Comparison of ENCODE assay signal across 1 cellular context in the genomic region with DNA sequence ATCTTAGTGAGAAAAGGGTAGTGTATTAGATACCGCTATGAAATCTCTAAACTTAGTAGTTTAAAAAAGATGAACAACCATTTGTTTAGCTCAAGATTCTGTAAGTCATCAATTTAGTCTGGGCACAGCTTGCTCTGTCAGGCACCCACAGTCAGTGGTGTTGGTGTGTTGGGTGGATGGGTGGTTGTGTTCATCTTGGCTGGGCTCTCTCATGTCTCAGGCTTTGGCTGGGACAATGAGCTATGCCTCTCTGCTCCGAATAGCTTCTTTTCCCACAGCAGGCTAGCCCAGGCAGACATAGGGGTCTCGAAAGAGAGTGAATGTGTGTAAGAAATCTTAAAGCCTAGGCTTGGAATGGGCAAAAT.
TF ChIP-seq lines count a peak whose summit lies in the region.

No MANE protein-coding gene starts in this region.

TF ChIP-seq in H1, 55 proteins besides CTCF, POLR2A, EP300 and RAD21 (continued from another document):
- no peak for TF ChIP-seq ASH2L (IDR thresholded peaks at IDR 0.05; ENCODE audit: low read length)
- TF ChIP-seq BACH1 (IDR thresholded peaks at IDR 0.05; ENCODE audit: low read length) = no peak
- no peak for TF ChIP-seq CBX5 (IDR thresholded peaks at IDR 0.05; ENCODE audit: low read depth, low read length)
- no peak for TF ChIP-seq SP4 (IDR thresholded peaks at IDR 0.05; ENCODE audit: low read length)
- TF ChIP-seq KDM4A (IDR thresholded peaks at IDR 0.05; ENCODE audit: low read depth, low read length, severe bottlenecking) = no peak
- no peak for TF ChIP-seq SIX5 (IDR thresholded peaks at IDR 0.05; ENCODE audit: low read depth, low read length)
- no peak for TF ChIP-seq ZNF274 (IDR thresholded peaks at IDR 0.05; ENCODE audit: borderline replicate concordance, extremely low read depth, low read length)
- TF ChIP-seq PHF8 (conservative IDR thresholded peaks at IDR 0.05; ENCODE audit: low read depth, low read length) = no peak
- no peak for TF ChIP-seq CREB1 (IDR thresholded peaks at IDR 0.05)
- no peak for TF ChIP-seq SIRT6 (IDR thresholded peaks at IDR 0.05; ENCODE audit: low read length)
- no peak for TF ChIP-seq POU5F1 (IDR thresholded peaks at IDR 0.05; ENCODE audit: low read depth, low read length)
- no peak for TF ChIP-seq KDM5A (IDR thresholded peaks at IDR 0.05; ENCODE audit: low read length)
- no peak for TF ChIP-seq EZH2 (IDR thresholded peaks at IDR 0.05; ENCODE audit: low read depth, low read length, severe bottlenecking)
- TF ChIP-seq, protein P1, sequence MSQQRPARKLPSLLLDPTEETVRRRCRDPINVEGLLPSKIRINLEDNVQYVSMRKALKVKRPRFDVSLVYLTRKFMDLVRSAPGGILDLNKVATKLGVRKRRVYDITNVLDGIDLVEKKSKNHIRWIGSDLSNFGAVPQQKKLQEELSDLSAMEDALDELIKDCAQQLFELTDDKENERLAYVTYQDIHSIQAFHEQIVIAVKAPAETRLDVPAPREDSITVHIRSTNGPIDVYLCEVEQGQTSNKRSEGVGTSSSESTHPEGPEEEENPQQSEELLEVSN (IDR thresholded peaks at IDR 0.05) = no peak
- TF ChIP-seq SRF (IDR thresholded peaks at IDR 0.05; ENCODE audit: low read depth, low read length) = no peak
- no peak for TF ChIP-seq TEAD4 (IDR thresholded peaks at IDR 0.05; ENCODE audit: low read depth, low read length)
- TF ChIP-seq YY1 (IDR thresholded peaks at IDR 0.05; ENCODE audit: low read depth, low read length) = no peak
